11 cellular contexts compared by ENCODE assay signal in genomic region chr22:39178206-39179111, GRCh38. TPM values are rescaled to one million over a fixed set of nuclear protein-coding genes. Genes with fewer than 3 reads are reported as not detected.
A peak's percentile ranks its signal among the peaks of the same experiment; 100 is the strongest.
DNase-seq lines count a peak whose midpoint lies in the region; ATAC-seq and TF ChIP-seq lines count a peak whose summit lies in the region.
"Had no signal": no experiment of that assay in that cellular context is flagged by ENCODE, and none has a peak within 500 bp of the region (broad histone marks: within the 10 kb centered on the region; RNA-seq: fewer than 3 reads in every experiment).

No MANE protein-coding gene starts in this region.

- H3K9me3 ChIP-seq in heart left ventricle = peaks cover 0 to 9% (median 0%) of the 10 kb centered on the region in 12 donors
- H3K9me3 ChIP-seq in duodenal mucosa (ENCODE audit: control insufficient read depth in 1 of 2, low read length in 2 of 2) = no peaks in the 10 kb centered on the region
- H3K9me3 ChIP-seq in mucosa of rectum (ENCODE audit: control insufficient read depth in 2 of 2, low read length in 2 of 2) = peaks cover 0 to 4% of the 10 kb centered on the region in 2 donors
- H3K9me3 ChIP-seq in uterus = no peaks in the 10 kb centered on the region

- ATAC-seq in heart left ventricle (peak in 1 of 4 donors; percentile 16), left cardiac atrium (no peak), HG03135 (IDR thresholded peaks at IDR 0.05; ENCODE audit: unreplicated experiment) (no peak)

- intact Hi-C loops in heart left ventricle (cut with DNase I) (loop anchor here in 8 of 10 donors (5.0 to 10.0 kb wide), 3 partner anchors 54 to 346 kb away; partner anchors contain the start of gene ATF4 (in 4 of the 8)), left cardiac atrium (cut with DNase I) (loop anchor here in 1 of 2 donors (10.0 kb wide), 1 partner anchor 56 kb away; no protein-coding TSS in a partner anchor), uterus (cut with DNase I; ENCODE audit: low total_unique reads) (loop anchor here (10.0 kb wide), 1 partner anchor 336 kb away; no protein-coding TSS in a partner anchor)

- H3K4me3 ChIP-seq in heart left ventricle (no peak overlapping the region), duodenal mucosa (ENCODE audit: low read depth in 1 of 2, low read length in 2 of 2) (no peak overlapping the region), mucosa of rectum (ENCODE audit: low read length in 2 of 2) (no peak overlapping the region), uterus (no peak overlapping the region)
- H3K4me3 ChIP-seq: BLaER1 had no signal

- no peak for DNase-seq in heart left ventricle
- no peak for DNase-seq in left cardiac atrium
- DNase-seq in uterus = no peak
- no peak for DNase-seq in NCI-H2029 (lab: John Stamatoyannopoulos, UW)
- DNase-seq in NCI-H1930 (lab: John Stamatoyannopoulos, UW) = no peak
- DNase-seq: activated CD4-positive, alpha-beta T cell treated with anti-CD3 and anti-CD28 coated beads for 48 hours; OCI-M1 had no signal

- H3K36me3 ChIP-seq in heart left ventricle (no peaks in the 10 kb centered on the region), duodenal mucosa (ENCODE audit: control insufficient read depth in 1 of 2, insufficient read depth in 2 of 2, low read length in 2 of 2) (no peaks in the 10 kb centered on the region), mucosa of rectum (ENCODE audit: control insufficient read depth in 2 of 2, insufficient read depth in 2 of 2, low read length in 2 of 2) (no peaks in the 10 kb centered on the region), uterus (no peaks in the 10 kb centered on the region)
- H3K36me3 ChIP-seq: BLaER1 had no signal

- TF ChIP-seq POLR2A in heart left ventricle (IDR thresholded peaks at IDR 0.05) (no peak), uterus (IDR thresholded peaks at IDR 0.05) (no peak)

- TF ChIP-seq CTCF in heart left ventricle (IDR thresholded peaks at IDR 0.05) = no peak
- no peak for TF ChIP-seq CTCF in uterus (IDR thresholded peaks at IDR 0.05)

- peaks cover 24 to 59% (median 50%) of the 10 kb centered on the region in 12 donors for H3K4me1 ChIP-seq in heart left ventricle
- peaks cover 16 to 31% of the 10 kb centered on the region in 2 donors for H3K4me1 ChIP-seq in duodenal mucosa (ENCODE audit: control insufficient read depth in 1 of 2, insufficient read depth in 2 of 2, low read length in 2 of 2)
- H3K4me1 ChIP-seq in mucosa of rectum (ENCODE audit: control insufficient read depth in 2 of 2, insufficient read depth in 2 of 2, low read length in 2 of 2) = peaks cover 10 to 13% of the 10 kb centered on the region in 2 donors
- H3K4me1 ChIP-seq in uterus = peaks cover 0 to 38% of the 10 kb centered on the region in 2 donors

- no peaks in the 10 kb centered on the region for H3K27me3 ChIP-seq in heart left ventricle
- peaks cover 0 to 10% of the 10 kb centered on the region in 2 donors for H3K27me3 ChIP-seq in duodenal mucosa (ENCODE audit: control insufficient read depth in 1 of 2, insufficient read depth in 2 of 2, low read length in 2 of 2)
- peaks cover 0 to 3% of the 10 kb centered on the region in 2 donors for H3K27me3 ChIP-seq in mucosa of rectum (ENCODE audit: control insufficient read depth in 2 of 2, insufficient read depth in 2 of 2, low read length in 2 of 2)
- H3K27me3 ChIP-seq in uterus = no peaks in the 10 kb centered on the region
- H3K27me3 ChIP-seq: BLaER1 had no signal

- H3K27ac ChIP-seq in heart left ventricle = peak overlapping the region; percentile 35 to 93 (median 79)
- H3K27ac ChIP-seq in duodenal mucosa (ENCODE audit: low read depth, low read length) = peak overlapping the region; percentile 36
- H3K27ac ChIP-seq in mucosa of rectum (ENCODE audit: low read depth in 2 of 2, low read length in 2 of 2) = peak overlapping the region; percentile 13 to 37
- H3K27ac ChIP-seq in uterus = peak overlapping the region; percentile 81 to 88
- H3K27ac ChIP-seq: BLaER1 had no signal

- H3K9ac ChIP-seq in duodenal mucosa (ENCODE audit: low read depth in 1 of 2, low read length in 2 of 2) = no peak overlapping the region
- H3K9ac ChIP-seq in mucosa of rectum (ENCODE audit: low read depth in 1 of 2, low read length in 2 of 2) = no peak overlapping the region
- H3K9ac ChIP-seq: BLaER1 had no signal

- 83 to 86% (median 85%) methylated on average over 19 of the region's 19 CpGs for WGBS in heart left ventricle, 4 donors

RNA-seq across cellular contexts. Expression of gene CBX7, which starts 26.0 kb away (rescaled TPM):
- total RNA-seq in heart left ventricle = 100 to 1,000 TPM in 1 of 9 donors, 10 to 100 TPM in 8; 48.3 to 187 (median 75.0) TPM
- 10 to 100 TPM; 50.1 to 60.4 TPM for polyA plus RNA-seq in heart left ventricle
- total RNA-seq in left cardiac atrium = 10 to 100 TPM; 54.5 to 63.7 TPM
- 100 to 1,000 TPM in 2 of 4 donors, 10 to 100 TPM in 2; 16.0 to 128 (median 102) TPM for total RNA-seq in uterus

Comparison
In these comparisons a context has a peak if more than half of its experiments do, and no peak if none do; other contexts are left out.
1. H3K27ac ChIP-seq: peak in every context shown above with its lines; median percentile 84 in uterus; 79 in heart left ventricle; 36 in duodenal mucosa; 25 in mucosa of rectum.